Comparison of ENCODE assay signal across 9 cellular contexts in the genomic region with DNA sequence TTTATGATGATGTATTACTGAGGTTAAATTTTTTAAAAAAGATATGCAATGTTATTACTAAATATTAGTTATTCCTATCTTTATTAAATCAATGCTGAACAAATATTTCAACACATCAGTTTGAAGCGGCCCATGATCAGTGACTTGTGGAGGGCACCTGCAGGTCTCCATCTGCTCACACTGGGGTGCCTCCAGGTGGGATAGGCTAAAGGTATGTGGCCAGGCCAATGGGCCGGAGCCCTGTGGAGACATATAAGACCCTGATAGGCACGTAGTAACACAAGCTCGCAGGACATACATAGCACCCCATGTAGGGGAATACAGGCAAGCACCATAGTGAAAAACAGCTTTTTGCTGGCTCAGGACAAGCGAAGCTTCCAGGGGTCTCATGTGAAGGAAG.
"Had no signal": no experiment of that assay in that cellular context is flagged by ENCODE, and none has a peak within 500 bp of the region (broad histone marks: within the 10 kb centered on the region; RNA-seq: fewer than 3 reads in every experiment).

No MANE protein-coding gene starts in this region.

- H3K9ac ChIP-seq: GM23248 had no signal

- H3K4me3 ChIP-seq: GM23248, GM23338, HAP-1 had no signal

- H3K4me1 ChIP-seq: HAP-1 had no signal

- H3K4me2 ChIP-seq: GM23338 had no signal

- H3K27ac ChIP-seq: GM23248 had no signal

- ATAC-seq: GM23338, HCT116 had no signal

- H3K36me3 ChIP-seq: HAP-1 had no signal

- DNase-seq: GM23248, GOT3, H7, H9, HCEC 1CT, HFFc6 had no signal

- H2AFZ ChIP-seq: GM23248, GM23338 had no signal

- H3K9me3 ChIP-seq: HAP-1 had no signal
